13 cellular contexts compared by ENCODE assay signal in genomic region chr6:137709424-137710281, GRCh38.
DNase-seq lines count a peak whose midpoint lies in the region; ATAC-seq, FAIRE-seq and TF ChIP-seq lines count a peak whose summit lies in the region.
"Had no signal": no experiment of that assay in that cellular context is flagged by ENCODE, and none has a peak within 500 bp of the region (broad histone marks: within the 10 kb centered on the region; RNA-seq: fewer than 3 reads in every experiment).

No MANE protein-coding gene starts in this region.

- no peak overlapping the region for H3K4me3 Mint-ChIP-seq in natural killer cell treated with Interleukin-12 subunit alpha and Interleukin-12 subunit beta and Interleukin-15 and Interleukin-18, amount 100 ng/mL, for 72 hours

- SMC1A ChIA-PET in GM12878 (lab: Charles Lee; ENCODE audit: uncharacterized antibody, unreplicated experiment), result interaction anchor here (0.7 to 6.6 kb wide), 29 partner anchors 7 to 295 kb away, joined by 3 to 117 read pairs (median 10); partner anchors contain the start of gene TNFAIP3

- peak overlapping the region; percentile 88 for H3K27ac ChIP-seq in PC-3 (ENCODE audit: low read length)
- peak overlapping the region; percentile 50 for H3K27ac ChIP-seq in GM12878 (ENCODE audit: control insufficient read depth, insufficient read depth)
- peak overlapping the region in 1 of 2 donors; percentile 64 for H3K27ac ChIP-seq in left lung
- H3K27ac ChIP-seq: 22Rv1, right atrium auricular region had no signal

- H2AFZ ChIP-seq in PC-3 (ENCODE audit: low read length) (no peak overlapping the region), GM12878 (ENCODE audit: control insufficient read depth, low read depth, low read length) (peak overlapping the region; percentile 47)

- BruUV-seq in PC-3 (replicated peaks; lab: Mats Ljungman, UMichigan) (no TSS peak), GM12878 (replicated peaks; lab: Mats Ljungman, UMichigan) (no TSS peak)

- FAIRE-seq in GM12878 (lab: Jason Lieb, UNC), result no peak

- H3K4me2 ChIP-seq in PC-3 (ENCODE audit: low read length), result peak overlapping the region; percentile 40
- 0 out of 2 replicates have a peak overlapping the region, but pooled peaks have one; percentile 2 for H3K4me2 ChIP-seq in GM12878 (ENCODE audit: control insufficient read depth, insufficient read depth)

- no peaks in the 10 kb centered on the region for H4K20me1 ChIP-seq in PC-3 (ENCODE audit: low read length)
- H4K20me1 ChIP-seq in GM12878 (ENCODE audit: control insufficient read depth, insufficient read depth), result no peaks in the 10 kb centered on the region

- intact Hi-C loops in PC-3 (cut with micrococcal nuclease) (loop anchor here (5.0 kb wide), 2 partner anchors 98 to 398 kb away; partner anchors contain the start of gene PERP), GM12878 (cut with micrococcal nuclease; ENCODE audit: unreplicated experiment) (loop anchor here (2.0 to 5.0 kb wide), 3 partner anchors 35 to 218 kb away; no protein-coding TSS in a partner anchor), left lung (cut with DNase I) (loop anchor here in 1 of 2 donors (10.0 kb wide), 3 partner anchors 155 to 265 kb away; partner anchors contain the start of gene TNFAIP3)

- H3K4me1 Mint-ChIP-seq in natural killer cell treated with Interleukin-12 subunit alpha and Interleukin-12 subunit beta and Interleukin-15 and Interleukin-18, amount 100 ng/mL, for 72 hours (ENCODE audit: low read depth in 2 of 2), result peaks cover 62 to 80% of the 10 kb centered on the region in 2 donors

- no peaks in the 10 kb centered on the region for H3F3A ChIP-seq in PC-3 (ENCODE audit: low read length, unreplicated experiment)

- POLR2A ChIA-PET in PC-3 (lab: Charles Lee; ENCODE audit: unreplicated experiment) (interaction anchor here (0.7 kb wide), 1 partner anchor 157 kb away, joined by 6 read pairs; no protein-coding TSS in a partner anchor), GM12878 (lab: Charles Lee) (interaction anchor here (1.7 to 2.0 kb wide), 4 partner anchors 31 to 161 kb away, joined by 6 to 21 read pairs (median 13); partner anchors contain the start of gene TNFAIP3)

- WGBS in GM12878 (ENCODE audit: insufficient coverage, insufficient replicate concordance, low lambda C conversion rate, missing lambda C conversion rate), result 24% methylated on average over 7 of the region's 7 CpGs

- H3K4me1 ChIP-seq in PC-3 (ENCODE audit: insufficient read depth, low read length) (peaks cover 32% of the 10 kb centered on the region), GM12878 (ENCODE audit: control insufficient read depth, insufficient read depth, low read length) (peaks cover 39% of the 10 kb centered on the region), left lung (peaks cover 4 to 53% of the 10 kb centered on the region in 2 donors)

- H3K9me2 ChIP-seq in PC-3 (replicated peaks; ENCODE audit: low read length), result no peaks in the 10 kb centered on the region

- H3K36me3 ChIP-seq in PC-3 (ENCODE audit: low read depth, low read length) (no peaks in the 10 kb centered on the region), GM12878 (ENCODE audit: control insufficient read depth in 2 of 2, insufficient read depth in 2 of 2, low read length in 1 of 2) (no peaks in the 10 kb centered on the region), left lung (no peaks in the 10 kb centered on the region)
- H3K36me3 ChIP-seq: right atrium auricular region had no signal

- H3K79me2 ChIP-seq in PC-3 (ENCODE audit: low read length) (no peaks in the 10 kb centered on the region), GM12878 (ENCODE audit: control insufficient read depth, insufficient read depth, low read length) (peaks cover 12% of the 10 kb centered on the region)

- no peak for TF ChIP-seq EP300 in GM12878 (IDR thresholded peaks at IDR 0.05; ENCODE audit: borderline replicate concordance in 1 of 2, control insufficient read depth in 1 of 2, low read depth in 2 of 2, low read length in 2 of 2)

- H3K9me3 ChIP-seq in PC-3 (ENCODE audit: low read length) (no peaks in the 10 kb centered on the region), GM12878 (replicated peaks; ENCODE audit: control insufficient read depth, insufficient read depth, low read length) (peaks cover 2% of the 10 kb centered on the region; the same call in 2 of the 3 replicates), left lung (no peaks in the 10 kb centered on the region)
- H3K9me3 ChIP-seq: right atrium auricular region had no signal

- H3K9me3 Mint-ChIP-seq in natural killer cell treated with Interleukin-12 subunit alpha and Interleukin-12 subunit beta and Interleukin-15 and Interleukin-18, amount 100 ng/mL, for 72 hours, result peaks cover 10% of the 10 kb centered on the region

- RAD21 ChIA-PET in GM12878 (lab: Charles Lee; ENCODE audit: unreplicated experiment), result interaction anchor here (0.6 to 3.0 kb wide), 23 partner anchors 7 to 295 kb away, joined by 3 to 50 read pairs (median 10); partner anchors contain the start of gene TNFAIP3

- TF ChIP-seq POLR2A in GM12878 (IDR thresholded peaks at IDR 0.05; ENCODE audit: low read depth, low read length), result no peak

- peak; percentile 37; the same call in 1 of the 2 replicates for TF ChIP-seq CTCF in PC-3 (conservative IDR thresholded peaks at IDR 0.05; ENCODE audit: low read depth, low read length)
- no peak for TF ChIP-seq CTCF in GM12878 (IDR thresholded peaks at IDR 0.05 in 2 of 3, conservative IDR thresholded peaks at IDR 0.05 in 1 of 3; ENCODE audit: control insufficient read depth in 2 of 3, extremely low read depth in 1 of 3, insufficient read depth in 1 of 3, low read depth in 3 of 3, low read length in 3 of 3)
- TF ChIP-seq CTCF in left lung (IDR thresholded peaks at IDR 0.05), result no peak

- no peaks in the 10 kb centered on the region for H3K27me3 Mint-ChIP-seq in natural killer cell treated with Interleukin-12 subunit alpha and Interleukin-12 subunit beta and Interleukin-15 and Interleukin-18, amount 100 ng/mL, for 72 hours

- H3K4me3 ChIP-seq in PC-3 (ENCODE audit: low read length) (no peak overlapping the region), GM12878 (no peak overlapping the region), left lung (no peak overlapping the region)
- H3K4me3 ChIP-seq: right atrium auricular region had no signal

- in situ Hi-C loops in GM12878 (cut with MboI), result loop anchor here (5.0 to 10.0 kb wide), 4 partner anchors 93 to 295 kb away; partner anchors contain the start of gene TNFAIP3

- DNase-seq in NCI-H146 (lab: John Stamatoyannopoulos, UW) (peak; percentile 13), NCI-H146 treated with DMSO at 0.1 percent for 48 hours (lab: John Stamatoyannopoulos, UW; ENCODE audit: unreplicated experiment) (no peak), PC-3 (peak; percentile 89), GM12878 (ENCODE audit: low read depth, low spot score) (no peak), left lung (no peak), NCI-H2196 (lab: John Stamatoyannopoulos, UW; ENCODE audit: unreplicated experiment) (no peak)
- DNase-seq in natural killer cell treated with Interleukin-12 subunit alpha and Interleukin-12 subunit beta and Interleukin-15 and Interleukin-18, amount 100 ng/mL, for 72 hours (ENCODE audit: low spot score), result no peak
- DNase-seq: GF-D8, NCI-H2107, Right ventricle myocardium superior had no signal

- CTCF ChIA-PET in PC-3 (lab: Charles Lee) (no interaction called here), GM12878 (lab: Yijun Ruan, JAX) (interaction anchor here (1.3 to 3.0 kb wide), 19 partner anchors 8 to 615 kb away, joined by 3 to 84 read pairs (median 9); partner anchors contain the start of gene TNFAIP3)

- peak; percentile 34; the same call in 1 of the 2 replicates for TF ChIP-seq RAD21 in GM12878 (IDR thresholded peaks at IDR 0.05; ENCODE audit: insufficient read depth, low read depth, low read length)

- peak overlapping the region; percentile 59 to 98 for H3K27ac Mint-ChIP-seq in natural killer cell treated with Interleukin-12 subunit alpha and Interleukin-12 subunit beta and Interleukin-15 and Interleukin-18, amount 100 ng/mL, for 72 hours

- H3K9ac ChIP-seq in PC-3 (ENCODE audit: low read length) (peak overlapping the region; percentile 54), GM12878 (ENCODE audit: control insufficient read depth, insufficient read depth, low read length) (no peak overlapping the region)

- H3K27me3 ChIP-seq in PC-3 (ENCODE audit: low read length), result no peaks in the 10 kb centered on the region
- H3K27me3 ChIP-seq in GM12878 (replicated peaks in 1 of 2; ENCODE audit: control insufficient read depth in 2 of 2, insufficient read depth in 2 of 2, low read length in 1 of 2), result no peaks in the 10 kb centered on the region
- no peaks in the 10 kb centered on the region for H3K27me3 ChIP-seq in left lung
- H3K27me3 ChIP-seq: right atrium auricular region had no signal

- ATAC-seq in PC-3 (peak; percentile 76), GM12878 (peak; percentile 9), HG02884 (IDR thresholded peaks at IDR 0.05; ENCODE audit: unreplicated experiment) (no peak), left lung (no peak)
- ATAC-seq in natural killer cell treated with Interleukin-12 subunit alpha and Interleukin-12 subunit beta and Interleukin-15 and Interleukin-18, amount 100 ng/mL, for 72 hours, result peak in 1 of 2 donors; percentile 31

- H3K36me3 Mint-ChIP-seq in natural killer cell treated with Interleukin-12 subunit alpha and Interleukin-12 subunit beta and Interleukin-15 and Interleukin-18, amount 100 ng/mL, for 72 hours, result peaks cover 13% of the 10 kb centered on the region

TF ChIP-seq in GM12878, 131 proteins besides CTCF, POLR2A, EP300 and RAD21 (continues in another document):
- TF ChIP-seq NR2F1 (conservative IDR thresholded peaks at IDR 0.05) (no peak), IRF4 (IDR thresholded peaks at IDR 0.05; ENCODE audit: low read depth, low read length) (0 out of 2 replicates have a peak, but pooled peaks have one; percentile 38), JUNB (IDR thresholded peaks at IDR 0.05) (peak; percentile 65), HDAC2 (IDR thresholded peaks at IDR 0.05) (no peak), RUNX3 (IDR thresholded peaks at IDR 0.05; ENCODE audit: low read length) (peak; percentile 30; the same call in 1 of the 2 replicates), SP1 (IDR thresholded peaks at IDR 0.05; ENCODE audit: low read depth, low read length) (no peak), SMARCA5 (IDR thresholded peaks at IDR 0.05) (0 out of 2 replicates have a peak, but pooled peaks have one; percentile 30)
- TF ChIP-seq, protein P1, sequence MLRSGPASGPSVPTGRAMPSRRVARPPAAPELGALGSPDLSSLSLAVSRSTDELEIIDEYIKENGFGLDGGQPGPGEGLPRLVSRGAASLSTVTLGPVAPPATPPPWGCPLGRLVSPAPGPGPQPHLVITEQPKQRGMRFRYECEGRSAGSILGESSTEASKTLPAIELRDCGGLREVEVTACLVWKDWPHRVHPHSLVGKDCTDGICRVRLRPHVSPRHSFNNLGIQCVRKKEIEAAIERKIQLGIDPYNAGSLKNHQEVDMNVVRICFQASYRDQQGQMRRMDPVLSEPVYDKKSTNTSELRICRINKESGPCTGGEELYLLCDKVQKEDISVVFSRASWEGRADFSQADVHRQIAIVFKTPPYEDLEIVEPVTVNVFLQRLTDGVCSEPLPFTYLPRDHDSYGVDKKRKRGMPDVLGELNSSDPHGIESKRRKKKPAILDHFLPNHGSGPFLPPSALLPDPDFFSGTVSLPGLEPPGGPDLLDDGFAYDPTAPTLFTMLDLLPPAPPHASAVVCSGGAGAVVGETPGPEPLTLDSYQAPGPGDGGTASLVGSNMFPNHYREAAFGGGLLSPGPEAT (IDR thresholded peaks at IDR 0.05; ENCODE audit: low read depth), result no peak

Comparison
In these comparisons a context has a peak if more than half of its experiments do, and no peak if none do; other contexts are left out.
1. DNase-seq: peak in NCI-H146 (single experiment) and PC-3 (single experiment); none in NCI-H146 treated with DMSO at 0.1 percent for 48 hours (single experiment), GM12878 (single experiment), natural killer cell treated with Interleukin-12 subunit alpha and Interleukin-12 subunit beta and Interleukin-15 and Interleukin-18, amount 100 ng/mL, for 72 hours (single experiment), left lung (0 of 2) and NCI-H2196 (single experiment).
2. ATAC-seq: peak in PC-3 (single experiment) and GM12878 (single experiment); none in HG02884 (single experiment) and left lung (single experiment).